Comparison of ENCODE assay signal across 1 cellular context in genomic region chr7:46369933-46370654, GRCh38.
TF ChIP-seq lines count a peak whose summit lies in the region.

No MANE protein-coding gene starts in this region.

TF ChIP-seq in SK-N-SH, 30 proteins besides CTCF, POLR2A, EP300 and RAD21 (continued from another document):
- TF ChIP-seq USF2 (IDR thresholded peaks at IDR 0.05; ENCODE audit: borderline replicate concordance, low read depth, low read length), result no peak
- no peak; the same call in 1 of the 2 replicates for TF ChIP-seq ELF1 (IDR thresholded peaks at IDR 0.05)
- no peak for TF ChIP-seq USF1 (IDR thresholded peaks at IDR 0.05; ENCODE audit: borderline replicate concordance, low read depth)
- TF ChIP-seq ZBTB33 (IDR thresholded peaks at IDR 0.05; ENCODE audit: borderline replicate concordance, low read depth), result peak; percentile 84
- no peak for TF ChIP-seq SMC3 (IDR thresholded peaks at IDR 0.05; ENCODE audit: low read depth, low read length)
- TF ChIP-seq NFIC (IDR thresholded peaks at IDR 0.05; ENCODE audit: borderline replicate concordance), result peak; percentile 99
- no peak for TF ChIP-seq EZH2phosphoT487 (IDR thresholded peaks at IDR 0.05; ENCODE audit: borderline replicate concordance, low read depth)
- TF ChIP-seq TEAD4 (IDR thresholded peaks at IDR 0.05; ENCODE audit: borderline replicate concordance, insufficient read depth), result peak; percentile 99
- no peak for TF ChIP-seq RCOR1 (IDR thresholded peaks at IDR 0.05; ENCODE audit: low read length)
- TF ChIP-seq NRF1 (IDR thresholded peaks at IDR 0.05; ENCODE audit: low read depth, low read length), result no peak
